In genomic region chr7:96708872-96709271, GRCh38 we compare ENCODE assay signal across 8 cellular contexts. TPM values are rescaled to one million over a fixed set of nuclear protein-coding genes. Genes with fewer than 3 reads are reported as not detected.
DNase-seq lines count a peak whose midpoint lies in the region; ATAC-seq and TF ChIP-seq lines count a peak whose summit lies in the region.

No MANE protein-coding gene starts in this region.

- H3K9me3 ChIP-seq in BE2C: no peaks in the 10 kb centered on the region
- no peaks in the 10 kb centered on the region for H3K9me3 ChIP-seq in PC-3 (ENCODE audit: low read length)
- no peaks in the 10 kb centered on the region for H3K9me3 ChIP-seq in esophagus muscularis mucosa
- peaks cover 0 to 11% (median 0%) of the 10 kb centered on the region in 4 donors for H3K9me3 ChIP-seq in sigmoid colon

- CTCF ChIA-PET in PC-3 (lab: Charles Lee): no interaction called here

- ATAC-seq in GM21390 (IDR thresholded peaks at IDR 0.05; ENCODE audit: unreplicated experiment) (peak; percentile 3), PC-3 (no peak)

- DNase-seq in BE2C (no peak), PC-3 (no peak), esophagus muscularis mucosa (ENCODE audit: extremely low spot score) (no peak), sigmoid colon (no peak), GDM1 (lab: John Stamatoyannopoulos, UW) (no peak), NCI-H774 (lab: John Stamatoyannopoulos, UW) (no peak), NCI-H1417 treated with DMSO at 0.1 percent for 48 hours (lab: John Stamatoyannopoulos, UW) (no peak)

- BruUV-seq in PC-3 (replicated peaks; lab: Mats Ljungman, UMichigan): no TSS peak

- peak overlapping the region; percentile 98; the same call in 1 of the 2 replicates for H2AFZ ChIP-seq in PC-3 (ENCODE audit: low read length)

- no peak for TF ChIP-seq EP300 in esophagus muscularis mucosa (IDR thresholded peaks at IDR 0.05)
- TF ChIP-seq EP300 in sigmoid colon (IDR thresholded peaks at IDR 0.05): no peak

- intact Hi-C loops in PC-3 (cut with micrococcal nuclease): loop anchor here (5.0 to 10.0 kb wide), 5 partner anchors 112 to 634 kb away; partner anchors contain the start of gene SLC25A13
- intact Hi-C loops in esophagus muscularis mucosa (cut with DNase I): no loop called here
- intact Hi-C loops in sigmoid colon (cut with DNase I): loop anchor here (10.0 kb wide), 1 partner anchor 394 kb away; no protein-coding TSS in a partner anchor

- H3K27me3 ChIP-seq in BE2C (no peaks in the 10 kb centered on the region), PC-3 (ENCODE audit: low read length) (no peaks in the 10 kb centered on the region), esophagus muscularis mucosa (peaks cover 0 to 3% (median 0%) of the 10 kb centered on the region in 4 donors), sigmoid colon (no peaks in the 10 kb centered on the region)

- H3K79me2 ChIP-seq in PC-3 (ENCODE audit: low read length): peaks cover 58% of the 10 kb centered on the region

- peak overlapping the region; percentile 95 for H3K9ac ChIP-seq in PC-3 (ENCODE audit: low read length)

- H3F3A ChIP-seq in PC-3 (ENCODE audit: low read length, unreplicated experiment): no peaks in the 10 kb centered on the region

- H3K36me3 ChIP-seq in BE2C: peaks cover 9% of the 10 kb centered on the region
- H3K36me3 ChIP-seq in PC-3 (ENCODE audit: low read depth, low read length): 0 out of 2 replicates have a peak, but pooled peaks cover 9% of the 10 kb centered on the region
- peaks cover 0 to 3% (median 0%) of the 10 kb centered on the region in 4 donors for H3K36me3 ChIP-seq in esophagus muscularis mucosa
- no peaks in the 10 kb centered on the region for H3K36me3 ChIP-seq in sigmoid colon

- peak overlapping the region; percentile 74 for H3K27ac ChIP-seq in PC-3 (ENCODE audit: low read length)
- H3K27ac ChIP-seq in esophagus muscularis mucosa (replicated peaks in 1 of 4): peak overlapping the region; percentile 80 to 90 (median 85)
- peak overlapping the region; percentile 82 to 91 (median 86) for H3K27ac ChIP-seq in sigmoid colon

- POLR2A ChIA-PET in PC-3 (lab: Charles Lee; ENCODE audit: unreplicated experiment): interaction anchor here (0.6 kb wide), 1 partner anchor 54 kb away, joined by 3 read pairs; no protein-coding TSS in a partner anchor

- 51% methylated on average over 5 of the region's 5 CpGs for WGBS in esophagus muscularis mucosa
- WGBS in sigmoid colon, 2 donors: 33 to 49% methylated on average over 5 of the region's 5 CpGs

- no peak for TF ChIP-seq POLR2A in esophagus muscularis mucosa (IDR thresholded peaks at IDR 0.05; ENCODE audit: low read depth)
- no peak for TF ChIP-seq POLR2A in sigmoid colon (IDR thresholded peaks at IDR 0.05)

- H3K9me2 ChIP-seq in PC-3 (replicated peaks; ENCODE audit: low read length): no peaks in the 10 kb centered on the region

- H3K4me2 ChIP-seq in PC-3 (ENCODE audit: low read length): peak overlapping the region; percentile 93

- H3K4me3 ChIP-seq in BE2C (ENCODE audit: low read depth, low read length) (peak overlapping the region; percentile 79), PC-3 (ENCODE audit: low read length) (peak overlapping the region; percentile 92), esophagus muscularis mucosa (peak overlapping the region; percentile 75 to 84 (median 78)), sigmoid colon (peak overlapping the region; percentile 66 to 91 (median 79))

- TF ChIP-seq CTCF in BE2C (IDR thresholded peaks at IDR 0.05; ENCODE audit: low read depth, low read length) (no peak), PC-3 (conservative IDR thresholded peaks at IDR 0.05; ENCODE audit: low read depth, low read length) (no peak), esophagus muscularis mucosa (IDR thresholded peaks at IDR 0.05) (no peak), sigmoid colon (IDR thresholded peaks at IDR 0.05) (no peak)

- H4K20me1 ChIP-seq in PC-3 (ENCODE audit: low read length): peaks cover 21% of the 10 kb centered on the region

- H3K4me1 ChIP-seq in BE2C (no peaks in the 10 kb centered on the region), PC-3 (ENCODE audit: insufficient read depth, low read length) (peaks cover 17% of the 10 kb centered on the region), esophagus muscularis mucosa (peaks cover 21 to 37% (median 23%) of the 10 kb centered on the region in 4 donors), sigmoid colon (peaks cover 0 to 22% (median 20%) of the 10 kb centered on the region in 4 donors)

RNA-seq across cellular contexts. Expression of gene SEM1, which starts 0.8 kb away (rescaled TPM):
- 397 TPM for polyA plus RNA-seq in BE2C (2012; ENCODE audit: insufficient read depth, insufficient read length, low read depth)
- total RNA-seq in PC-3 (2014; rRNA removed): 263 and 292 TPM in 2 replicates
- total RNA-seq in esophagus muscularis mucosa: 10 to 100 TPM; 17.4 to 61.5 (median 24.9) TPM
- 10 to 100 TPM; 16.3 to 37.0 (median 25.9) TPM for total RNA-seq in sigmoid colon
- 100 to 1,000 TPM in 1 of 3 donors, 10 to 100 TPM in 2; 86.2 to 102 (median 87.1) TPM for polyA plus RNA-seq in sigmoid colon
